Comparison of ENCODE assay signal across 8 cellular contexts in the genomic region with DNA sequence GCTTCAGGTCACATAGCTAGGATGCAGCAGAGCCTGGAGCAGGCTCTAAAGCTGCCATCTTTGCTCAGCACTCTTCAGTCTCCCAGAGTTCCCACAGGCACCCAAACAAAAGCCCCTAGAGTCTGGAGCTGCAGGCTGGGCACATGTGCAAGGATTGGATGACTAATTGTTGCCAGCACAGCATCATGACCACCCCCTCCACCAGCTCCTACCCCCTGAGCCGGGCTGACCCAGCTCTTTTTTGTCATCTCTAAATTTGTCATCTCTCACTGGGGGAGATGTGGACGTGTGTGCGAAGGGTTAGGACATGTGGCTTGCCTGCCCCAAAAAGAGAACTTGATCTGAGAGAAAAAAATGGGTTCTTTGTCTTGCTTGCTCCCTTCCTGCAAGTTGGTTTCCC. TPM values are rescaled to one million over a fixed set of nuclear protein-coding genes. Genes with fewer than 3 reads are reported as not detected.
A peak's percentile ranks its signal among the peaks of the same experiment; 100 is the strongest.
DNase-seq lines count a peak whose midpoint lies in the region; TF ChIP-seq lines count a peak whose summit lies in the region.

No MANE protein-coding gene starts in this region.

- no peaks in the 10 kb centered on the region for H3K79me1 ChIP-seq in mesendoderm (ENCODE audit: low read length)

- no peak for TF ChIP-seq EP300 in esophagus muscularis mucosa (IDR thresholded peaks at IDR 0.05)

- peak overlapping the region; percentile 96 for H3K27ac ChIP-seq in RWPE1
- peak overlapping the region; percentile 86 to 88 (median 87) for H3K27ac ChIP-seq in esophagus muscularis mucosa (replicated peaks in 1 of 4)
- H3K27ac ChIP-seq in mesendoderm (ENCODE audit: low read depth, low read length): no peak overlapping the region

- H3K4me1 ChIP-seq in esophagus muscularis mucosa: peaks cover 18 to 44% (median 31%) of the 10 kb centered on the region in 4 donors
- no peaks in the 10 kb centered on the region for H3K4me1 ChIP-seq in mesendoderm (ENCODE audit: control insufficient read depth, low read depth, low read length)

- TF ChIP-seq CTCF in RWPE1 (conservative IDR thresholded peaks at IDR 0.05; ENCODE audit: low read depth) (no peak), esophagus muscularis mucosa (IDR thresholded peaks at IDR 0.05) (no peak)

- no peak overlapping the region for H3K18ac ChIP-seq in mesendoderm (ENCODE audit: low read length)

- H3K4me2 ChIP-seq in mesendoderm (ENCODE audit: low read length): no peak overlapping the region

- H2BK5ac ChIP-seq in mesendoderm (ENCODE audit: low read length): no peak overlapping the region

- TF ChIP-seq POLR2A in esophagus muscularis mucosa (IDR thresholded peaks at IDR 0.05; ENCODE audit: low read depth): no peak

- no peak overlapping the region for H3K56ac ChIP-seq in mesendoderm (ENCODE audit: low read length)

- intact Hi-C loops in esophagus muscularis mucosa (cut with DNase I) (no loop called here), posterior vena cava (cut with DNase I) (loop anchor here in 1 of 2 donors (5.0 kb wide), 1 partner anchor 1410 kb away; no protein-coding TSS in a partner anchor)

- no peak overlapping the region for H3K9ac ChIP-seq in mesendoderm (ENCODE audit: low read length)

- WGBS in esophagus muscularis mucosa: 43% methylated on average over 3 of the region's 3 CpGs
- no CpG with 5 or more reads among the region's 3 CpGs for WGBS in mesendoderm (ENCODE audit: extremely low coverage, insufficient coverage, low lambda C conversion rate)

- CTCF ChIA-PET in RWPE1 (lab: Yijun Ruan, JAX): interaction anchor here (0.8 to 1.1 kb wide), 2 partner anchors 16 to 38 kb away, joined by 3 to 4 read pairs; no protein-coding TSS in a partner anchor

- no peak overlapping the region for H3K4ac ChIP-seq in mesendoderm (ENCODE audit: low read depth, low read length)

- H2BK15ac ChIP-seq in mesendoderm (replicated peaks; ENCODE audit: low read depth): no peak overlapping the region

- H3K4me3 ChIP-seq in esophagus muscularis mucosa (no peak overlapping the region), mesendoderm (ENCODE audit: low read length) (no peak overlapping the region)

- H3K27me3 ChIP-seq in esophagus muscularis mucosa (peaks cover 0 to 46% (median 0%) of the 10 kb centered on the region in 4 donors), mesendoderm (ENCODE audit: insufficient read depth, low read length, poor library complexity) (no peaks in the 10 kb centered on the region)

- POLR2A ChIA-PET in RWPE1 (lab: Yijun Ruan, JAX; ENCODE audit: low non-redundant PET): no interaction called here

- no peaks in the 10 kb centered on the region for H3K9me3 ChIP-seq in esophagus muscularis mucosa

- no peak overlapping the region for H4K5ac ChIP-seq in mesendoderm (ENCODE audit: low read length)

- no peak overlapping the region for H3K23ac ChIP-seq in mesendoderm (ENCODE audit: low read length)

- no peak overlapping the region for H4K8ac ChIP-seq in mesendoderm (ENCODE audit: low read depth, low read length)

- no peaks in the 10 kb centered on the region for H3K36me3 ChIP-seq in esophagus muscularis mucosa
- no peaks in the 10 kb centered on the region for H3K36me3 ChIP-seq in mesendoderm (ENCODE audit: control insufficient read depth, insufficient read depth, low read length)

- DNase-seq in CD1c-positive myeloid dendritic cell (ENCODE audit: extremely low spot score) (peak; percentile 91), RWPE1 (ENCODE audit: low spot score) (no peak), esophagus muscularis mucosa (ENCODE audit: extremely low spot score) (no peak), posterior vena cava (ENCODE audit: low spot score) (peak; percentile 87), NCI-H226 (no peak), mesendoderm (no peak), T-helper 1 cell (no peak), NCI-H1930 (lab: John Stamatoyannopoulos, UW) (no peak)

- no peak overlapping the region for H2BK120ac ChIP-seq in mesendoderm (ENCODE audit: low read depth, low read length)

- no peaks in the 10 kb centered on the region for H3K79me2 ChIP-seq in mesendoderm (ENCODE audit: control insufficient read depth, insufficient read depth, low read length)

- no peak overlapping the region for H2AK5ac ChIP-seq in mesendoderm (ENCODE audit: low read length)

RNA-seq across cellular contexts. Expression of gene MMP19, which starts 4.3 kb away (rescaled TPM):
- total RNA-seq in esophagus muscularis mucosa (10 to 100 TPM in 2 of 4 donors, 1 to 10 TPM in 2; 5.5 to 17.4 (median 8.5) TPM), posterior vena cava (10 to 100 TPM; 39.7 to 48.7 TPM)
- 2.4 TPM for polyA plus RNA-seq in mesendoderm (2013, experiment 1 of 2)
- polyA plus RNA-seq in mesendoderm (2013, experiment 2 of 2): 2.6 TPM

RNA-seq across cellular contexts. Expression of gene DNAJC14, which starts 17.6 kb away (rescaled TPM):
- total RNA-seq in esophagus muscularis mucosa (10 to 100 TPM; 23.7 to 33.7 (median 30.0) TPM), posterior vena cava (10 to 100 TPM; 23.0 to 24.7 TPM)
- polyA plus RNA-seq in mesendoderm (2013, experiment 1 of 2): 15.9 TPM
- 15.1 TPM for polyA plus RNA-seq in mesendoderm (2013, experiment 2 of 2)

RNA-seq across cellular contexts. Expression of gene ORMDL2, which starts 29.2 kb away (rescaled TPM):
- total RNA-seq in esophagus muscularis mucosa: 10 to 100 TPM in 2 of 4 donors, 1 to 10 TPM in 2; 8.3 to 15.7 (median 11.8) TPM
- 10 to 100 TPM; 27.3 to 31.1 TPM for total RNA-seq in posterior vena cava
- 70.4 TPM for polyA plus RNA-seq in mesendoderm (2013, experiment 1 of 2)
- polyA plus RNA-seq in mesendoderm (2013, experiment 2 of 2): 68.9 TPM

RNA-seq across cellular contexts. Expression of gene SARNP, which starts 29.5 kb away (rescaled TPM):
- total RNA-seq in esophagus muscularis mucosa (10 to 100 TPM; 57.7 to 78.0 (median 70.1) TPM), posterior vena cava (10 to 100 TPM; 47.8 to 49.8 TPM)
- polyA plus RNA-seq in mesendoderm (2013, experiment 1 of 2): 229 TPM
- 228 TPM for polyA plus RNA-seq in mesendoderm (2013, experiment 2 of 2)

Comparison
In these comparisons a context has a peak if more than half of its experiments do, and no peak if none do; other contexts are left out.
1. DNase-seq: peak in CD1c-positive myeloid dendritic cell (single experiment) and posterior vena cava (single experiment); none in RWPE1 (single experiment), esophagus muscularis mucosa (single experiment), NCI-H226 (single experiment), mesendoderm (single experiment), T-helper 1 cell (0 of 5) and NCI-H1930 (0 of 2).